In genomic region chr10:97333601-97334369, GRCh38 we compare ENCODE assay signal across 8 cellular contexts. TPM values are rescaled to one million over a fixed set of nuclear protein-coding genes. Genes with fewer than 3 reads are reported as not detected.
DNase-seq lines count a peak whose midpoint lies in the region; ATAC-seq, FAIRE-seq and TF ChIP-seq lines count a peak whose summit lies in the region.

No MANE protein-coding gene starts in this region.

- no peaks in the 10 kb centered on the region for H4K20me1 ChIP-seq in endothelial cell of umbilical vein (replicated peaks; ENCODE audit: control insufficient read depth, extremely low read depth, insufficient read depth, low read length)

- H3K9me3 ChIP-seq in HUES6 (ENCODE audit: control insufficient read depth, insufficient read depth, low read depth, low read length): no peaks in the 10 kb centered on the region
- H3K9me3 ChIP-seq in endothelial cell of umbilical vein (replicated peaks; ENCODE audit: control insufficient read depth, insufficient read depth, low read length): no peaks in the 10 kb centered on the region
- H3K9me3 ChIP-seq in mucosa of descending colon: no peaks in the 10 kb centered on the region
- no peaks in the 10 kb centered on the region for H3K9me3 ChIP-seq in thoracic aorta

- peaks cover 46% of the 10 kb centered on the region for H3K4me1 ChIP-seq in HUES6 (ENCODE audit: control insufficient read depth, insufficient read depth, low read length)
- H3K4me1 ChIP-seq in endothelial cell of umbilical vein (ENCODE audit: control insufficient read depth, extremely low read depth, insufficient read depth, low read length): peaks cover 11% of the 10 kb centered on the region
- peaks cover 52% of the 10 kb centered on the region for H3K4me1 ChIP-seq in mucosa of descending colon (ENCODE audit: low read depth)
- H3K4me1 ChIP-seq in thoracic aorta (ENCODE audit: control insufficient read depth in 1 of 2, low read depth in 2 of 2): peaks cover 30 to 40% of the 10 kb centered on the region in 2 donors

- H3K4me1 Mint-ChIP-seq in Calu3 (ENCODE audit: low read depth, unreplicated experiment) (peaks cover 29% of the 10 kb centered on the region), activated B cell treated with CpG ODN at 0.5 μM for 24 hours (peaks cover 46% of the 10 kb centered on the region)

- TF ChIP-seq CTCF in Calu3 (IDR thresholded peaks at IDR 0.05; ENCODE audit: unreplicated experiment): no peak
- no peak for TF ChIP-seq CTCF in activated B cell treated with CpG ODN at 0.5 μM for 24 hours (IDR thresholded peaks at IDR 0.05)
- TF ChIP-seq CTCF in endothelial cell of umbilical vein (IDR thresholded peaks at IDR 0.05; ENCODE audit: extremely low read depth in 1 of 2, insufficient read depth in 1 of 2, low read depth in 1 of 2, low read length in 2 of 2): no peak
- TF ChIP-seq CTCF in mucosa of descending colon (IDR thresholded peaks at IDR 0.05): no peak
- TF ChIP-seq CTCF in thoracic aorta (IDR thresholded peaks at IDR 0.05): no peak

- DNase-seq in Calu3: peak; percentile 13
- DNase-seq in activated B cell treated with CpG ODN at 0.5 μM for 24 hours: no peak
- peak; percentile 66 for DNase-seq in endothelial cell of umbilical vein (ENCODE audit: low read depth, low spot score)
- peak; percentile 64 to 84 (median 76) for DNase-seq in mucosa of descending colon
- no peak for DNase-seq in thoracic aorta (ENCODE audit: low spot score)
- DNase-seq in NCI-H1092 treated with DMSO at 0.1 percent for 48 hours (lab: John Stamatoyannopoulos, UW): no peak

- peak; percentile 19 for ATAC-seq in GM21423 (IDR thresholded peaks at IDR 0.05; ENCODE audit: unreplicated experiment)
- peak; percentile 10 for ATAC-seq in activated B cell treated with CpG ODN at 0.5 μM for 24 hours (ENCODE audit: low read depth)
- ATAC-seq in mucosa of descending colon: peak; percentile 44
- ATAC-seq in thoracic aorta (ENCODE audit: insufficient number of reproducible peaks, low FRiP score, low read depth): peak; percentile 8

- no peaks in the 10 kb centered on the region for H3K27me3 ChIP-seq in HUES6 (ENCODE audit: control insufficient read depth, insufficient read depth, low read length)
- H3K27me3 ChIP-seq in endothelial cell of umbilical vein (ENCODE audit: control insufficient read depth in 2 of 2, insufficient read depth in 2 of 2, low read length in 2 of 2): peaks cover 20 to 29% of the 10 kb centered on the region in 2 experiments
- no peaks in the 10 kb centered on the region for H3K27me3 ChIP-seq in thoracic aorta (replicated peaks; ENCODE audit: insufficient read depth)

- H3K79me2 ChIP-seq in endothelial cell of umbilical vein (ENCODE audit: control insufficient read depth, insufficient read depth, low read length): peaks cover 24% of the 10 kb centered on the region

- H3K27me3 Mint-ChIP-seq in Calu3 (ENCODE audit: unreplicated experiment) (no peaks in the 10 kb centered on the region), activated B cell treated with CpG ODN at 0.5 μM for 24 hours (no peaks in the 10 kb centered on the region)

- H3K27ac Mint-ChIP-seq in Calu3 (ENCODE audit: unreplicated experiment) (peak overlapping the region; percentile 58), activated B cell treated with CpG ODN at 0.5 μM for 24 hours (peak overlapping the region; percentile 75)

- no peaks in the 10 kb centered on the region for H3K9me3 Mint-ChIP-seq in Calu3 (ENCODE audit: low read depth, unreplicated experiment)
- H3K9me3 Mint-ChIP-seq in activated B cell treated with CpG ODN at 0.5 μM for 24 hours: no peaks in the 10 kb centered on the region

- peaks cover 21% of the 10 kb centered on the region for H3K36me3 Mint-ChIP-seq in Calu3 (ENCODE audit: insufficient read depth, unreplicated experiment)
- peaks cover 20% of the 10 kb centered on the region for H3K36me3 Mint-ChIP-seq in activated B cell treated with CpG ODN at 0.5 μM for 24 hours (ENCODE audit: low read depth)

- BruUV-seq in Calu3 (replicated peaks; lab: Mats Ljungman, UMichigan) (no TSS peak), endothelial cell of umbilical vein (replicated peaks; lab: Mats Ljungman, UMichigan) (no TSS peak)

- H3K4me3 ChIP-seq in HUES6 (ENCODE audit: low read depth, low read length) (peak overlapping the region; percentile 74), endothelial cell of umbilical vein (replicated peaks in 1 of 3; ENCODE audit: insufficient read depth in 1 of 3, low read depth in 1 of 3, low read length in 3 of 3) (peak overlapping the region; percentile 32 to 84 (median 80)), mucosa of descending colon (peak overlapping the region; percentile 80), thoracic aorta (peak overlapping the region; percentile 85)

- CTCF ChIA-PET in Calu3 (lab: Charles Lee): interaction anchor here (1.5 to 2.3 kb wide), 2 partner anchors 42 to 55 kb away, joined by 8 read pairs; partner anchors contain the start of gene ARHGAP19
- CTCF ChIA-PET in activated B cell treated with CpG ODN at 0.5 μM for 24 hours (lab: Charles Lee): interaction anchor here (1.9 to 2.1 kb wide), 2 partner anchors 14 to 55 kb away, joined by 6 to 9 read pairs; partner anchors contain the start of gene FRAT1
- CTCF ChIA-PET in endothelial cell of umbilical vein (lab: Charles Lee): interaction anchor here (0.7 to 4.4 kb wide), 19 partner anchors 11 to 296 kb away, joined by 3 to 73 read pairs (median 9); partner anchors contain the start of genes ARHGAP19, FRAT1 and RRP12

- peak overlapping the region; percentile 100 for H3K9ac ChIP-seq in HUES6 (ENCODE audit: low read length)
- H3K9ac ChIP-seq in endothelial cell of umbilical vein (replicated peaks; ENCODE audit: extremely low read depth, insufficient read depth, low read length): peak overlapping the region; percentile 97

- dilution Hi-C loops in endothelial cell of umbilical vein (cut with MboI; ENCODE audit: extremely low pct_ligation_motif_present, low sequenced_read_pairs): no loop called here

- peak overlapping the region; percentile 82 for H3K4me3 Mint-ChIP-seq in Calu3 (ENCODE audit: low read depth, unreplicated experiment)
- H3K4me3 Mint-ChIP-seq in activated B cell treated with CpG ODN at 0.5 μM for 24 hours: peak overlapping the region; percentile 87

- peak overlapping the region; percentile 88 for H3K4me2 ChIP-seq in endothelial cell of umbilical vein (ENCODE audit: insufficient read depth, low read length)

- POLR2A ChIA-PET in activated B cell treated with CpG ODN at 0.5 μM for 24 hours (lab: Charles Lee) (interaction anchor here (1.0 to 5.3 kb wide), 6 partner anchors 12 to 1204 kb away, joined by 3 to 41 read pairs (median 4); partner anchors contain the start of genes ARHGAP19, FRAT1, MMS19 and UBTD1), endothelial cell of umbilical vein (lab: Charles Lee) (interaction anchor here (3.4 kb wide), 1 partner anchor 14 kb away, joined by 10 read pairs; the partner anchor contains the start of gene FRAT1)

- H3K36me3 ChIP-seq in HUES6 (ENCODE audit: control insufficient read depth, insufficient read depth, low read length) (peaks cover 24% of the 10 kb centered on the region), endothelial cell of umbilical vein (ENCODE audit: control insufficient read depth in 2 of 2, extremely low read depth in 1 of 2, insufficient read depth in 2 of 2, low read length in 2 of 2) (peaks cover 0 to 1% of the 10 kb centered on the region in 2 experiments), mucosa of descending colon (ENCODE audit: low read depth) (no peaks in the 10 kb centered on the region), thoracic aorta (no peaks in the 10 kb centered on the region)

- FAIRE-seq in endothelial cell of umbilical vein (lab: Jason Lieb, UNC): no peak

- peak overlapping the region; percentile 21 for H2AFZ ChIP-seq in endothelial cell of umbilical vein (ENCODE audit: low read depth, low read length)

- intact Hi-C loops in Calu3 (cut with micrococcal nuclease; ENCODE audit: unreplicated experiment): loop anchor here (2.0 kb wide), 1 partner anchor 55 kb away; no protein-coding TSS in a partner anchor
- intact Hi-C loops in activated B cell treated with CpG ODN at 0.5 μM for 24 hours (cut with micrococcal nuclease): loop anchor here (1.0 to 5.0 kb wide), 5 partner anchors 13 to 136 kb away; partner anchors contain the start of genes ARHGAP19, EXOSC1 and ZDHHC16
- intact Hi-C loops in endothelial cell of umbilical vein (cut with micrococcal nuclease): loop anchor here (1.0 to 10.0 kb wide), 5 partner anchors 22 to 259 kb away; partner anchors contain the start of genes ARHGAP19 and RRP12
- intact Hi-C loops in mucosa of descending colon (cut with DNase I, micrococcal nuclease): no loop called here

- TF ChIP-seq POLR2A in endothelial cell of umbilical vein (IDR thresholded peaks at IDR 0.05; ENCODE audit: low read depth, low read length): no peak

- H3K27ac ChIP-seq in HUES6 (ENCODE audit: low read depth, low read length): peak overlapping the region; percentile 48
- H3K27ac ChIP-seq in endothelial cell of umbilical vein (ENCODE audit: insufficient read depth, low read depth, low read length): peak overlapping the region; percentile 75
- peak overlapping the region; percentile 43 to 79 for H3K27ac ChIP-seq in thoracic aorta

- no peaks in the 10 kb centered on the region for H3K9me1 ChIP-seq in endothelial cell of umbilical vein (replicated peaks; ENCODE audit: control insufficient read depth, extremely low read depth, insufficient read depth, low read length)

RNA-seq across cellular contexts. Expression of gene FRAT2, which starts 0.7 kb away (rescaled TPM):
- total RNA-seq in Calu3 (2022) (6.0 and 7.4 TPM in 2 replicates), activated B cell treated with CpG ODN at 0.5 μM for 24 hours (9.7 and 10.9 TPM in 2 replicates), endothelial cell of umbilical vein (11.3 and 11.5 TPM in 2 replicates), mucosa of descending colon (10 to 100 TPM; 26.2 to 42.5 (median 33.3) TPM), thoracic aorta (10 to 100 TPM in 1 of 2 donors, 1 to 10 TPM in 1; 8.3 to 15.0 TPM)
- 5.7 and 6.6 TPM in 2 replicates for polyA plus RNA-seq in endothelial cell of umbilical vein
- 5.0 and 5.6 TPM in 2 replicates for polyA plus RNA-seq in endothelial cell of umbilical vein (2011; cell fraction: cytosol; rRNA removed)
- polyA plus RNA-seq in endothelial cell of umbilical vein (2011; cell fraction: nucleus; rRNA removed): 3.6 and 3.9 TPM in 2 replicates
- polyA plus RNA-seq in endothelial cell of umbilical vein (2012): 6.1 and 6.5 TPM in 2 replicates
- 4.4 and 6.2 TPM in 2 replicates for polyA minus RNA-seq in endothelial cell of umbilical vein
- 18.3 TPM for polyA minus RNA-seq in endothelial cell of umbilical vein (2011; cell fraction: cytosol; rRNA and poly(A)+ RNA removed)
- 4.9 and 6.4 TPM in 2 replicates for polyA minus RNA-seq in endothelial cell of umbilical vein (2011; cell fraction: nucleus; rRNA and poly(A)+ RNA removed)

RNA-seq across cellular contexts. Expression of gene FRAT1, which starts 14.7 kb away (rescaled TPM):
- total RNA-seq in Calu3 (2022): 2.1 TPM in 2 replicates
- total RNA-seq in activated B cell treated with CpG ODN at 0.5 μM for 24 hours: 6.9 TPM in 2 replicates
- total RNA-seq in endothelial cell of umbilical vein: 3.2 and 3.5 TPM in 2 replicates
- polyA plus RNA-seq in endothelial cell of umbilical vein: 2.2 and 2.4 TPM in 2 replicates
- 1.3 and 1.8 TPM in 2 replicates for polyA plus RNA-seq in endothelial cell of umbilical vein (2011; cell fraction: cytosol; rRNA removed)
- polyA plus RNA-seq in endothelial cell of umbilical vein (2011; cell fraction: nucleus; rRNA removed): 1.1 and 1.4 TPM in 2 replicates
- 1.2 and 1.5 TPM in 2 replicates for polyA plus RNA-seq in endothelial cell of umbilical vein (2012)
- 1.2 and 1.9 TPM in 2 replicates for polyA minus RNA-seq in endothelial cell of umbilical vein
- 3.9 TPM for polyA minus RNA-seq in endothelial cell of umbilical vein (2011; cell fraction: cytosol; rRNA and poly(A)+ RNA removed)
- polyA minus RNA-seq in endothelial cell of umbilical vein (2011; cell fraction: nucleus; rRNA and poly(A)+ RNA removed): 2.5 and 4.2 TPM in 2 replicates
- total RNA-seq in mucosa of descending colon: 1 to 10 TPM; 4.7 to 9.6 (median 7.2) TPM
- 10 to 100 TPM in 1 of 2 donors, 1 to 10 TPM in 1; 4.6 to 11.6 TPM for total RNA-seq in thoracic aorta

RNA-seq across cellular contexts. Expression of gene ARHGAP19, which starts 41.3 kb away (rescaled TPM):
- total RNA-seq in Calu3 (2022) (3.7 and 6.7 TPM in 2 replicates), activated B cell treated with CpG ODN at 0.5 μM for 24 hours (14.7 and 17.8 TPM in 2 replicates), endothelial cell of umbilical vein (19.1 and 20.0 TPM in 2 replicates), mucosa of descending colon (10 to 100 TPM in 1 of 3 donors, 1 to 10 TPM in 2; 5.9 to 10.7 (median 8.8) TPM), thoracic aorta (10 to 100 TPM in 1 of 2 donors, 1 to 10 TPM in 1; 3.5 to 27.1 TPM)
- 5.5 and 6.8 TPM in 2 replicates for polyA plus RNA-seq in endothelial cell of umbilical vein
- 7.6 and 7.7 TPM in 2 replicates for polyA plus RNA-seq in endothelial cell of umbilical vein (2011; cell fraction: cytosol; rRNA removed)
- polyA plus RNA-seq in endothelial cell of umbilical vein (2011; cell fraction: nucleus; rRNA removed): 12.2 and 16.4 TPM in 2 replicates
- polyA plus RNA-seq in endothelial cell of umbilical vein (2012): 9.1 and 12.1 TPM in 2 replicates
- 11.9 and 12.6 TPM in 2 replicates for polyA minus RNA-seq in endothelial cell of umbilical vein
- 5.2 TPM for polyA minus RNA-seq in endothelial cell of umbilical vein (2011; cell fraction: cytosol; rRNA and poly(A)+ RNA removed)
- polyA minus RNA-seq in endothelial cell of umbilical vein (2011; cell fraction: nucleus; rRNA and poly(A)+ RNA removed): 6.7 and 11.7 TPM in 2 replicates

Comparison
In these comparisons a context has a peak if more than half of its experiments do, and no peak if none do; other contexts are left out.
1. DNase-seq: peak in Calu3 (single experiment), endothelial cell of umbilical vein (single experiment) and mucosa of descending colon (3 of 3); none in activated B cell treated with CpG ODN at 0.5 μM for 24 hours (single experiment), thoracic aorta (single experiment) and NCI-H1092 treated with DMSO at 0.1 percent for 48 hours (single experiment).
2. intact Hi-C loops: an anchor here in Calu3 (2.0 kb wide), activated B cell treated with CpG ODN at 0.5 μM for 24 hours (1.0 to 5.0 kb wide) and endothelial cell of umbilical vein (1.0 to 10.0 kb wide); none called in mucosa of descending colon.
3. Peak in every context shown above with its lines, with median percentiles within 50 percentile points of each other: ATAC-seq, H3K27ac ChIP-seq and H3K4me3 ChIP-seq.